ENCODE assay signal across 30 cellular contexts in the genomic region with DNA sequence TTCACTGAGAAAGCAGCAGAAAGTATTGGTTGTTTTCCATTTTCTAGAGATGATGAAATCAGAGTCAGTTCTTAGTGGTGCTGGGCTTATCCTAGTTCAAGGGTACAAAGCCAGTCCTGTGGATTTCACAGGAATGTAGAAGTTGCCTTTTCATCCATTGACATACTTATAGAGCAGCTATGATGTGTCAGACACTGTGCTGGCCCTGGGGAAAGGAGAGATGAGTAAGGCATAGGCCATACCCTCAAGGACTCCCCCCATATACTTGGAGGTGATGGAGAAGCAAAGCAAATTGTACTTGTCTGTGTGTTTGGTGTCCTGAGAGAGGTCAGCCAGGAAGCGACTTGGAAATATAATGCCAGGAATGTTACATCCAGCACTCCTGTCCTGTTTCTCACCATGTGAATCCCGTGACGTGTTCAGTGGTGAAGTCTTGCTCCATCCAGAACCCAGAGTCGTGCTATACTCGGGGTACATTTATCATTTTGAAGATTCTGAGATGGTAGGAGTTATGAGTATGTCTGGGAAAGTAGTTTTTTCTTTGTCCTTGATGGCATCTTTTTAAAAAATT. TPM values are rescaled to one million over a fixed set of nuclear protein-coding genes. Genes with fewer than 3 reads are reported as not detected.
A peak's percentile ranks its signal among the peaks of the same experiment; 100 is the strongest.
DNase-seq lines count a peak whose midpoint lies in the region; ATAC-seq, FAIRE-seq and TF ChIP-seq lines count a peak whose summit lies in the region.
"Had no signal": no experiment of that assay in that cellular context is flagged by ENCODE, and none has a peak within 500 bp of the region (broad histone marks: within the 10 kb centered on the region; RNA-seq: fewer than 3 reads in every experiment).

No MANE protein-coding gene starts in this region.

- H3K36me3 ChIP-seq in cardiac muscle cell, result peaks cover 58% of the 10 kb centered on the region
- H3K36me3 ChIP-seq in right atrium auricular region, result peaks cover 68% of the 10 kb centered on the region
- H3K36me3 ChIP-seq in HepG2 (replicated peaks in 1 of 2; ENCODE audit: control insufficient read depth in 1 of 2, insufficient read depth in 2 of 2, low read length in 2 of 2), result peaks cover 9 to 63% of the 10 kb centered on the region in 2 experiments
- H3K36me3 ChIP-seq: uterus had no signal

- TF ChIP-seq POLR2A in HepG2 (IDR thresholded peaks at IDR 0.05; ENCODE audit: insufficient read depth in 1 of 2, low read depth in 2 of 2, low read length in 2 of 2), result no peak

- H3K9me3 Mint-ChIP-seq in activated naive CD8-positive, alpha-beta T cell (ENCODE audit: low read depth), result no peaks in the 10 kb centered on the region
- H3K9me3 Mint-ChIP-seq: activated CD4-positive, alpha-beta T cell treated with anti-CD3 and anti-CD28 coated beads, Interleukin-2, amount 10 ng/mL, durations not matched to agents 7 days and 5 days; naive B cell; stimulated activated effector memory CD8-positive, alpha-beta T cell treated with anti-CD3 and anti-CD28 coated beads, Interleukin-12 subunit alpha, Interleukin-12 subunit beta, amount 100 ng/mL, for 72 hours had no signal

- POLR2A ChIA-PET in HepG2 (lab: Yijun Ruan, JAX), result no interaction called here

- H3K4me1 ChIP-seq in cardiac muscle cell (ENCODE audit: low read depth) (peaks cover 11% of the 10 kb centered on the region), right atrium auricular region (peaks cover 0 to 6% of the 10 kb centered on the region in 2 donors), HepG2 (ENCODE audit: insufficient read depth, low read length) (no peaks in the 10 kb centered on the region)
- H3K4me1 ChIP-seq: uterus had no signal

- DNase-seq in cardiac muscle cell (ENCODE audit: low read depth in 1 of 2, low spot score in 1 of 2) (no peak), right atrium auricular region (ENCODE audit: low spot score) (no peak), iris pigment epithelial cell (ENCODE audit: low read depth) (peak; percentile 71), KG1 (lab: John Stamatoyannopoulos, UW) (no peak), hepatic stellate cell (ENCODE audit: low spot score) (no peak), HepG2 (ENCODE audit: low spot score) (no peak)
- DNase-seq: ACHN; activated CD4-positive, alpha-beta T cell treated with anti-CD3 and anti-CD28 coated beads, Interleukin-2, amount 10 ng/mL, durations not matched to agents 7 days and 5 days; activated effector memory CD4-positive, alpha-beta T cell treated with Interleukin-2 at 50 U/mL for 16 hours; anterior cingulate cortex; C1 segment of cervical spinal cord; Calu3; DND-41; heart right ventricle; mesendoderm; MG63; naive B cell; NCI-H2081 treated with DMSO at 0.1 percent for 48 hours; NCI-H446 treated with DMSO at 0.1 percent for 48 hours; retina; spleen; stimulated activated CD4-positive, alpha-beta T cell treated with anti-CD3 and anti-CD28 coated beads, Interleukin-2, amount 100 ng/mL, for 48 hours; uterus had no signal

- no peaks in the 10 kb centered on the region for H3K79me2 ChIP-seq in HepG2 (ENCODE audit: insufficient read depth, low read length)

- peaks cover 36% of the 10 kb centered on the region for H3K4me1 Mint-ChIP-seq in activated naive CD8-positive, alpha-beta T cell (ENCODE audit: low read depth)

- FAIRE-seq in HepG2 (lab: Jason Lieb, UNC), result no peak

- no peak overlapping the region for H3K4me3 Mint-ChIP-seq in activated naive CD8-positive, alpha-beta T cell
- H3K4me3 Mint-ChIP-seq: activated CD4-positive, alpha-beta T cell treated with anti-CD3 and anti-CD28 coated beads, Interleukin-2, amount 10 ng/mL, durations not matched to agents 7 days and 5 days; naive B cell; stimulated activated effector memory CD8-positive, alpha-beta T cell treated with anti-CD3 and anti-CD28 coated beads, Interleukin-12 subunit alpha, Interleukin-12 subunit beta, amount 100 ng/mL, for 72 hours had no signal

- H2AFZ ChIP-seq in HepG2 (ENCODE audit: low read length), result no peak overlapping the region

- H4K20me1 ChIP-seq in HepG2 (ENCODE audit: insufficient read depth, low read length), result peaks cover 5% of the 10 kb centered on the region; the same call in 1 of the 2 replicates

- no peak for TF ChIP-seq RAD21 in HepG2 (CRISPR knock-in tag; IDR thresholded peaks at IDR 0.05)

- in situ Hi-C loops in HepG2 (cut with HindIII; ENCODE audit: extremely low pct_ligation_motif_present, low pct_unique_long_range_greater_than_20kb), result no loop called here

- H3K27me3 Mint-ChIP-seq in activated naive CD8-positive, alpha-beta T cell, result no peaks in the 10 kb centered on the region
- H3K27me3 Mint-ChIP-seq: activated CD4-positive, alpha-beta T cell treated with anti-CD3 and anti-CD28 coated beads, Interleukin-2, amount 10 ng/mL, durations not matched to agents 7 days and 5 days; naive B cell had no signal

- 97% methylated on average over 5 of the region's 5 CpGs for WGBS in HepG2 (ENCODE audit: low lambda C conversion rate)

- no peak overlapping the region for H3K9ac ChIP-seq in HepG2 (ENCODE audit: insufficient read depth, low read depth, low read length)

- CTCF ChIA-PET in HepG2 (lab: Yijun Ruan, JAX; ENCODE audit: low intra/inter-chr PET ratio, low total read pairs), result no interaction called here

- no TSS peak for BruUV-seq in HepG2 (replicated peaks; lab: Mats Ljungman, UMichigan)

- ATAC-seq in GM19452 (IDR thresholded peaks at IDR 0.05; ENCODE audit: unreplicated experiment), result no peak
- no peak for ATAC-seq in HepG2
- ATAC-seq: heart right ventricle; left lobe of liver; stimulated activated effector memory CD8-positive, alpha-beta T cell treated with anti-CD3 and anti-CD28 coated beads, Interleukin-12 subunit alpha, Interleukin-12 subunit beta, amount 100 ng/mL, for 72 hours had no signal

- H3K9me3 ChIP-seq in cardiac muscle cell (ENCODE audit: low read depth) (no peaks in the 10 kb centered on the region), right atrium auricular region (no peaks in the 10 kb centered on the region), HepG2 (ENCODE audit: low read length) (no peaks in the 10 kb centered on the region)
- H3K9me3 ChIP-seq: spleen, thoracic aorta, uterus had no signal

- intact Hi-C loops in HepG2 (cut with micrococcal nuclease; ENCODE audit: unreplicated experiment), result no loop called here

- H3K27me3 ChIP-seq in cardiac muscle cell (no peaks in the 10 kb centered on the region), right atrium auricular region (no peaks in the 10 kb centered on the region), HepG2 (ENCODE audit: control insufficient read depth in 1 of 2, insufficient read depth in 2 of 2, low read length in 2 of 2) (no peaks in the 10 kb centered on the region)
- H3K27me3 ChIP-seq: heart right ventricle, MG63, spleen, uterus had no signal

- H3K4me3 ChIP-seq in cardiac muscle cell (no peak overlapping the region), right atrium auricular region (no peak overlapping the region), HepG2 (replicated peaks in 1 of 3; ENCODE audit: insufficient read depth in 1 of 3, low read depth in 2 of 3, low read length in 3 of 3) (no peak overlapping the region)
- H3K4me3 ChIP-seq: heart right ventricle, MG63, SK-N-MC, spleen, thoracic aorta, uterus had no signal

- H3K27ac ChIP-seq in cardiac muscle cell (peak overlapping the region; percentile 12), right atrium auricular region (no peak overlapping the region), HepG2 (ENCODE audit: extremely low read length, insufficient read depth, low read length) (no peak overlapping the region)
- H3K27ac ChIP-seq: heart right ventricle, SK-N-MC, spleen, thoracic aorta, uterus, VCaP had no signal

- H3K4me2 ChIP-seq in HepG2 (ENCODE audit: low read depth, low read length), result no peak overlapping the region

- peaks cover 5% of the 10 kb centered on the region for H3K36me3 Mint-ChIP-seq in activated naive CD8-positive, alpha-beta T cell

- TF ChIP-seq EP300 in HepG2 (IDR thresholded peaks at IDR 0.05; ENCODE audit: low read depth in 2 of 2, low read length in 2 of 2), result no peak
- no peak for TF ChIP-seq EP300 in HepG2 (CRISPR knock-in tag; IDR thresholded peaks at IDR 0.05; ENCODE audit: borderline replicate concordance)

- TF ChIP-seq CTCF in cardiac muscle cell (IDR thresholded peaks at IDR 0.05; ENCODE audit: low read depth, low read length) (no peak), right atrium auricular region (IDR thresholded peaks at IDR 0.05) (no peak), HepG2 (CRISPR knock-in tag; IDR thresholded peaks at IDR 0.05) (no peak)

- peak overlapping the region; percentile 4 for H3K27ac Mint-ChIP-seq in activated naive CD8-positive, alpha-beta T cell
- H3K27ac Mint-ChIP-seq: activated CD4-positive, alpha-beta T cell treated with anti-CD3 and anti-CD28 coated beads, Interleukin-2, amount 10 ng/mL, durations not matched to agents 7 days and 5 days had no signal

RNA-seq across cellular contexts. Expression of a gene that starts 22.6 kb away (rescaled TPM):
- 41.1 and 84.3 TPM in 2 replicates for total RNA-seq in cardiac muscle cell
- 24.9 and 45.1 TPM in 2 replicates for polyA plus RNA-seq in cardiac muscle cell
- 10 to 100 TPM; 38.2 to 40.0 TPM for total RNA-seq in right atrium auricular region
- 32.7 and 35.5 TPM in 2 replicates for total RNA-seq in HepG2 (2016; rRNA removed; fragmentation: Illumina TruSeq; extraction: Trizol)
- total RNA-seq in HepG2 (2016; cell fraction: cytosol; rRNA removed; fragmentation: Illumina TruSeq; extraction: Trizol; ENCODE audit: low read depth), result 6.1 and 7.3 TPM in 2 replicates
- total RNA-seq in HepG2 (2016; cell fraction: insoluble cytoplasmic fraction; rRNA removed; fragmentation: Illumina TruSeq; extraction: Trizol), result 34.4 and 35.7 TPM in 2 replicates
- total RNA-seq in HepG2 (2016; cell fraction: membrane; rRNA removed; fragmentation: Illumina TruSeq; extraction: Trizol), result 9.1 and 9.9 TPM in 2 replicates
- 39.1 and 44.7 TPM in 2 replicates for total RNA-seq in HepG2 (2016; cell fraction: nucleus; rRNA removed; fragmentation: Illumina TruSeq; extraction: Trizol)
- 12.9 and 14.5 TPM in 2 replicates for polyA plus RNA-seq in HepG2 (2011; rRNA removed)
- polyA plus RNA-seq in HepG2 (2011; cell fraction: cytosol; rRNA removed), result 3.8 and 6.7 TPM in 2 replicates
- 28.0 and 29.1 TPM in 2 replicates for polyA plus RNA-seq in HepG2 (2011; cell fraction: nucleus; rRNA removed)
- polyA plus RNA-seq in HepG2 (2012), result 15.7 and 24.5 TPM in 2 replicates
- 2.0 and 2.7 TPM in 2 replicates for polyA plus RNA-seq in HepG2 (2016; cell fraction: cytosol; fragmentation: Illumina TruSeq; extraction: Trizol; ENCODE audit: low read depth)
- polyA plus RNA-seq in HepG2 (2016; cell fraction: insoluble cytoplasmic fraction; fragmentation: Illumina TruSeq; extraction: Trizol; ENCODE audit: low read depth), result 28.3 and 31.2 TPM in 2 replicates
- 3.7 and 4.4 TPM in 2 replicates for polyA plus RNA-seq in HepG2 (2016; cell fraction: membrane; fragmentation: Illumina TruSeq; extraction: Trizol; ENCODE audit: low read depth)
- 82.8 and 90.6 TPM in 2 replicates for polyA plus RNA-seq in HepG2 (2016; cell fraction: nucleus; fragmentation: Illumina TruSeq; extraction: Trizol; ENCODE audit: insufficient read depth, low read depth)
- polyA minus RNA-seq in HepG2 (2011; rRNA and poly(A)+ RNA removed; ENCODE audit: low replicate concordance), result 12.6 and 24.1 TPM in 2 replicates
- polyA minus RNA-seq in HepG2 (2011; cell fraction: cytosol; rRNA and poly(A)+ RNA removed), result 11.8 and 13.1 TPM in 2 replicates
- 31.8 and 49.9 TPM in 2 replicates for polyA minus RNA-seq in HepG2 (2011; cell fraction: nucleus; rRNA and poly(A)+ RNA removed)
